Comparison of ENCODE assay signal across 27 cellular contexts in the genomic region with DNA sequence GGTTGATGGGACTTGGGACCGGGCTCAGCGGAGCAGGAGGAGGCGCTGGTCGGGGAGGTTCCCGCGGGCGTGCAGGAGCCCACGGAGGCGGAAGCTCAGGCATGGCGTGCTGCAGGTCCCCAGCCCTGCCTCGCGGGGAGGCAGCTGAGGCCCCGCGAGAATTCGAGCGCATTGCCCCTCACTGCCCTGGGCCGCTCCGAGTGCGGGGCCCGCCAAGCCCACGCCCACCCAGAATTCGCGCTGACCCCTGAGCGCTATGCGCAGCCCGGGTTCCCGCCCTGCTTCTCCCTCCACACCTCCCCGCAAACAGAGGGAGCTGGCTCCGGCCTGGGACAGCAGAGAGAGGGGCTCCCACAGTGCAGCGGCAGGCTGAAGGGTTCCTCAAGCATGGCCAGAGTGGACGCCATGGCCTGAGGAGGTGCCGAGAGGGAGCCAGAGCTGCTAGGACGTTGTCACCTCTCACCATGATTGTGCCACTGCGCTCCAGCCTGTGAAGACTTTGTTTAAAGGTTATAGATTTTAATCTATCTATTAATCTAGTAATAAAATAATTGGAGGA.
DNase-seq lines count a peak whose midpoint lies in the region; ATAC-seq, FAIRE-seq and TF ChIP-seq lines count a peak whose summit lies in the region.
"Had no signal": no experiment of that assay in that cellular context is flagged by ENCODE, and none has a peak within 500 bp of the region (broad histone marks: within the 10 kb centered on the region; RNA-seq: fewer than 3 reads in every experiment).

No MANE protein-coding gene starts in this region.

- H3K36me3 Mint-ChIP-seq in activated naive CD8-positive, alpha-beta T cell treated with anti-CD3 and anti-CD28 coated beads, Interleukin-2, amount 10 ng/mL, durations not matched to agents 7 days and 5 days = no peaks in the 10 kb centered on the region
- H3K36me3 Mint-ChIP-seq in activated naive CD8-positive, alpha-beta T cell treated with anti-CD3 and anti-CD28 coated beads, Interleukin-2, amount 50 U/mL, for 24 hours (ENCODE audit: low read depth) = no peaks in the 10 kb centered on the region
- H3K36me3 Mint-ChIP-seq: CD14-positive monocyte; CD8-positive, alpha-beta memory T cell had no signal

- H3K9me3 Mint-ChIP-seq in activated naive CD8-positive, alpha-beta T cell treated with anti-CD3 and anti-CD28 coated beads, Interleukin-2, amount 10 ng/mL, durations not matched to agents 7 days and 5 days = peaks cover 9% of the 10 kb centered on the region
- H3K9me3 Mint-ChIP-seq in activated naive CD8-positive, alpha-beta T cell treated with anti-CD3 and anti-CD28 coated beads, Interleukin-2, amount 50 U/mL, for 24 hours = peaks cover 19% of the 10 kb centered on the region

- H3K27me3 ChIP-seq in spleen (replicated peaks in 1 of 7) (no peaks in the 10 kb centered on the region), upper lobe of right lung (no peaks in the 10 kb centered on the region), H7 (ENCODE audit: control insufficient read depth, insufficient read depth, low read length) (no peaks in the 10 kb centered on the region)
- H3K27me3 ChIP-seq: BE2C; BLaER1 treated with 17β-estradiol and CSF1 and Interleukin-3, amounts not matched to agents 10 nM and 100 nM had no signal

- WGBS in spleen, 5 donors = 90 to 96% (median 92%) methylated on average over 15 to 34 of the region's 34 CpGs

- DNase-seq in activated naive CD8-positive, alpha-beta T cell treated with anti-CD3 and anti-CD28 coated beads, Interleukin-2, amount 10 ng/mL, durations not matched to agents 7 days and 5 days = peak; percentile 20
- no peak for DNase-seq in activated naive CD8-positive, alpha-beta T cell treated with anti-CD3 and anti-CD28 coated beads, Interleukin-2, amount 50 U/mL, for 24 hours
- DNase-seq in kidney (peak; percentile 53), spleen (peak; percentile 70), upper lobe of right lung (no peak), H7 (no peak), G401 (ENCODE audit: low spot score) (no peak)
- DNase-seq: 8988T; ACHN; AML-193; BE2C; CD4-positive, alpha-beta T cell; CD8-positive, alpha-beta memory T cell; DMS 273 treated with DMSO at 0.1 percent for 48 hours; DMS79; EL; GF-D8; GM23248; H9 had no signal

- H3K4me1 Mint-ChIP-seq in activated naive CD8-positive, alpha-beta T cell treated with anti-CD3 and anti-CD28 coated beads, Interleukin-2, amount 10 ng/mL, durations not matched to agents 7 days and 5 days = no peaks in the 10 kb centered on the region
- no peaks in the 10 kb centered on the region for H3K4me1 Mint-ChIP-seq in activated naive CD8-positive, alpha-beta T cell treated with anti-CD3 and anti-CD28 coated beads, Interleukin-2, amount 50 U/mL, for 24 hours
- H3K4me1 Mint-ChIP-seq: CD14-positive monocyte; CD8-positive, alpha-beta memory T cell had no signal

- POLR2A ChIA-PET in activated naive CD8-positive, alpha-beta T cell treated with anti-CD3 and anti-CD28 coated beads, Interleukin-2, amount 10 ng/mL, durations not matched to agents 7 days and 5 days (lab: Charles Lee) = no interaction called here

- in situ Hi-C loops in G401 (cut with HindIII; ENCODE audit: low sequenced_read_pairs) = no loop called here

- H3K27me3 Mint-ChIP-seq in activated naive CD8-positive, alpha-beta T cell treated with anti-CD3 and anti-CD28 coated beads, Interleukin-2, amount 10 ng/mL, durations not matched to agents 7 days and 5 days = no peaks in the 10 kb centered on the region
- no peaks in the 10 kb centered on the region for H3K27me3 Mint-ChIP-seq in activated naive CD8-positive, alpha-beta T cell treated with anti-CD3 and anti-CD28 coated beads, Interleukin-2, amount 50 U/mL, for 24 hours
- H3K27me3 Mint-ChIP-seq: CD4-positive, alpha-beta T cell; CD8-positive, alpha-beta memory T cell had no signal

- H3K4me3 ChIP-seq in kidney (ENCODE audit: low read length in 2 of 2) = no peak overlapping the region
- H3K4me3 ChIP-seq in spleen = no peak overlapping the region
- no peak overlapping the region for H3K4me3 ChIP-seq in upper lobe of right lung
- H3K4me3 ChIP-seq in H7 (ENCODE audit: insufficient read depth, low read depth, low read length) = no peak overlapping the region
- H3K4me3 ChIP-seq: A549; BLaER1 treated with 17β-estradiol and CSF1 and Interleukin-3, amounts not matched to agents 10 nM and 100 nM; GM23248 had no signal

- no peaks in the 10 kb centered on the region for H3K36me3 ChIP-seq in kidney (ENCODE audit: control insufficient read depth in 1 of 2, insufficient read depth in 2 of 2, low read length in 2 of 2)
- H3K36me3 ChIP-seq in spleen = no peaks in the 10 kb centered on the region
- no peaks in the 10 kb centered on the region for H3K36me3 ChIP-seq in upper lobe of right lung
- no peaks in the 10 kb centered on the region for H3K36me3 ChIP-seq in H7 (replicated peaks; ENCODE audit: control insufficient read depth, insufficient read depth, low read length)
- H3K36me3 ChIP-seq: BE2C; BLaER1 treated with 17β-estradiol and CSF1 and Interleukin-3, amounts not matched to agents 10 nM and 100 nM had no signal

- intact Hi-C loops in kidney (cut with DNase I) (no loop called here), spleen (cut with DNase I; ENCODE audit: low total_unique reads) (no loop called here), upper lobe of right lung (cut with DNase I) (no loop called here)

- H3K9me3 ChIP-seq in kidney (ENCODE audit: control insufficient read depth in 1 of 2, low read length in 2 of 2) = no peaks in the 10 kb centered on the region
- H3K9me3 ChIP-seq in spleen = peaks cover 0 to 28% (median 14%) of the 10 kb centered on the region in 8 donors
- H3K9me3 ChIP-seq in upper lobe of right lung = no peaks in the 10 kb centered on the region
- H3K9me3 ChIP-seq: A549, BE2C had no signal

- TF ChIP-seq POLR2A in spleen (IDR thresholded peaks at IDR 0.05) = no peak

- no peak for ATAC-seq in activated naive CD8-positive, alpha-beta T cell treated with anti-CD3 and anti-CD28 coated beads, Interleukin-2, amount 10 ng/mL, durations not matched to agents 7 days and 5 days (ENCODE audit: low read depth)
- ATAC-seq in activated naive CD8-positive, alpha-beta T cell treated with anti-CD3 and anti-CD28 coated beads, Interleukin-2, amount 50 U/mL, for 24 hours = no peak
- peak; percentile 30 for ATAC-seq in upper lobe of right lung
- ATAC-seq: A549, HCT116 had no signal

- H3K27ac Mint-ChIP-seq in activated naive CD8-positive, alpha-beta T cell treated with anti-CD3 and anti-CD28 coated beads, Interleukin-2, amount 10 ng/mL, durations not matched to agents 7 days and 5 days = no peak overlapping the region
- no peak overlapping the region for H3K27ac Mint-ChIP-seq in activated naive CD8-positive, alpha-beta T cell treated with anti-CD3 and anti-CD28 coated beads, Interleukin-2, amount 50 U/mL, for 24 hours
- H3K27ac Mint-ChIP-seq: CD14-positive monocyte; CD4-positive, alpha-beta T cell; CD8-positive, alpha-beta memory T cell; H9 had no signal

- H3K27ac ChIP-seq in kidney (ENCODE audit: low read depth in 2 of 2, low read length in 2 of 2) (no peak overlapping the region), spleen (no peak overlapping the region), upper lobe of right lung (no peak overlapping the region)
- H3K27ac ChIP-seq: A549; BLaER1 treated with 17β-estradiol and CSF1 and Interleukin-3, amounts not matched to agents 10 nM and 100 nM; GM23248 had no signal

- H3K9ac ChIP-seq in kidney (ENCODE audit: low read length in 2 of 2) = no peak overlapping the region
- H3K9ac ChIP-seq: BLaER1 treated with 17β-estradiol and CSF1 and Interleukin-3, amounts not matched to agents 10 nM and 100 nM; GM23248 had no signal

- H3K4me3 Mint-ChIP-seq in activated naive CD8-positive, alpha-beta T cell treated with anti-CD3 and anti-CD28 coated beads, Interleukin-2, amount 10 ng/mL, durations not matched to agents 7 days and 5 days = no peak overlapping the region
- no peak overlapping the region for H3K4me3 Mint-ChIP-seq in activated naive CD8-positive, alpha-beta T cell treated with anti-CD3 and anti-CD28 coated beads, Interleukin-2, amount 50 U/mL, for 24 hours
- H3K4me3 Mint-ChIP-seq: CD14-positive monocyte; CD4-positive, alpha-beta T cell; CD8-positive, alpha-beta memory T cell; H9 had no signal

- H3K4me1 ChIP-seq in kidney (ENCODE audit: control insufficient read depth in 1 of 2, insufficient read depth in 1 of 2, low read depth in 1 of 2, low read length in 2 of 2) (peaks cover 0 to 2% of the 10 kb centered on the region in 2 donors), spleen (no peaks in the 10 kb centered on the region), upper lobe of right lung (no peaks in the 10 kb centered on the region)
- H3K4me1 ChIP-seq: A549; BE2C; BLaER1 treated with 17β-estradiol and CSF1 and Interleukin-3, amounts not matched to agents 10 nM and 100 nM had no signal

- TF ChIP-seq CTCF in kidney (IDR thresholded peaks at IDR 0.05; ENCODE audit: borderline replicate concordance, extremely low read depth, insufficient read depth) (no peak), spleen (IDR thresholded peaks at IDR 0.05 in 8 of 11, conservative IDR thresholded peaks at IDR 0.05 in 3 of 11) (no peak), upper lobe of right lung (IDR thresholded peaks at IDR 0.05) (no peak)

- no peak for FAIRE-seq in kidney (lab: Jason Lieb, UNC)
- FAIRE-seq: A549, D721Med, GM12891, GM18507, H1 had no signal

Comparison
In these comparisons a context has a peak if more than half of its experiments do, and no peak if none do; other contexts are left out.
1. DNase-seq: peak in activated naive CD8-positive, alpha-beta T cell treated with anti-CD3 and anti-CD28 coated beads, Interleukin-2, amount 10 ng/mL, durations not matched to agents 7 days and 5 days (single experiment), kidney (single experiment) and spleen (single experiment); none in activated naive CD8-positive, alpha-beta T cell treated with anti-CD3 and anti-CD28 coated beads, Interleukin-2, amount 50 U/mL, for 24 hours (single experiment), upper lobe of right lung (single experiment), H7 (single experiment) and G401 (single experiment).